7 cellular contexts compared by ENCODE assay signal in the genomic region with DNA sequence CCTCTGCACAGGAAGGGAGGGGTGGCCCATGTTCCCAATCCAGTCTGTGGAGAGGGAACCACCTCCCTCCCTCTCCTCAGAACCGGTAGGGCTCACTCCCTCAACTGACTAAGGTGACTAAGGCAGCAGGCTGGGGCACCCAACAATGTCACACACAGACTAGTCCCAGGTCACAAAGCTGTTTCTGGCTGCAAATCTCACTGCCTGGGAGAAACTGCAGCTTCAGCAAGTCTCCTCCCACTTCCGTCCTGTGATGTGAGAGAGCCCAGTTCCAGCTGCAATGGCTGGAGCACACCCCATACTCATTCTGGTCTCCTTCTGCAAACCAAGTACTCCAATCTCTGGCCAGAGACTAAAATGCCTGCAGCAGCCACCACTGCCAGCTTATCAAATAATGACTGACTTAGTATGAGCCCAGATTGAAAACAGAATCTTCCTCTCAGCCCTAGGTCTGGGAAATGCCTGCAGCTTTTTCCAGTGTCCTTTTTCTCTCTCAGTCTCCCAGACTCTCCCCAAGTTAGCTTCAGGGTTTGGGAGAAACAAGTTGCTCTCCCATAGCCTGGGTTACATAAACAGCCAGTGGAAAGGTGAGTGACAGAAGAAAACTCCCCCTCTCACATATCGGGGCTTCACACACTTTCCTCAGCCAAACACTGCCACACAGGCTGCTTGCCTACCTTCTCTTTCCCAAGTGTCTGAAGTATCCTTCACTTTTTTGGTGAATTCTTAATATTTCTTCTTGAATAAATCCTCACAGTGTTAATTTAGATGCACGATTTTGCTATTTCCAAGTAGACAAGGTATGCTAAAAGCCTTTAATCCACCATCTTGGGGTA.
DNase-seq lines count a peak whose midpoint lies in the region; ATAC-seq and TF ChIP-seq lines count a peak whose summit lies in the region.

No MANE protein-coding gene starts in this region.

- TF ChIP-seq CTCF in hepatocyte (IDR thresholded peaks at IDR 0.05; ENCODE audit: poor library complexity): no peak

- H2AFZ ChIP-seq in hepatocyte: peak overlapping the region; percentile 26

- H3K27ac ChIP-seq in HUES6 (ENCODE audit: low read depth, low read length) (no peak overlapping the region), hepatocyte (no peak overlapping the region)

- H3K4me1 ChIP-seq in HUES6 (ENCODE audit: control insufficient read depth, insufficient read depth, low read length) (peaks cover 17% of the 10 kb centered on the region), hepatocyte (ENCODE audit: insufficient read depth) (no peaks in the 10 kb centered on the region)

- WGBS in hepatocyte (ENCODE audit: low lambda C conversion rate, missing lambda C conversion rate): 33% methylated on average over 4 of the region's 4 CpGs

- H3K4me3 ChIP-seq in HUES6 (ENCODE audit: low read depth, low read length) (no peak overlapping the region), hepatocyte (no peak overlapping the region)

- H3K36me3 ChIP-seq in HUES6 (ENCODE audit: control insufficient read depth, insufficient read depth, low read length) (no peaks in the 10 kb centered on the region), hepatocyte (replicated peaks; ENCODE audit: insufficient read depth, low read depth) (no peaks in the 10 kb centered on the region)

- H3K4me2 ChIP-seq in hepatocyte: peak overlapping the region; percentile 41

- H3K27me3 ChIP-seq in HUES6 (ENCODE audit: control insufficient read depth, insufficient read depth, low read length): no peaks in the 10 kb centered on the region
- no peaks in the 10 kb centered on the region for H3K27me3 ChIP-seq in hepatocyte

- peak overlapping the region; percentile 35 for H3K9ac ChIP-seq in HUES6 (ENCODE audit: low read length)

- ATAC-seq in GM18498 (IDR thresholded peaks at IDR 0.05; ENCODE audit: unreplicated experiment): peak; percentile 94
- ATAC-seq in GM21717 (IDR thresholded peaks at IDR 0.05; ENCODE audit: unreplicated experiment): peak; percentile 96

- H3K9me3 ChIP-seq in HUES6 (ENCODE audit: control insufficient read depth, insufficient read depth, low read depth, low read length) (no peaks in the 10 kb centered on the region; the same call in 1 of the 2 replicates), hepatocyte (ENCODE audit: low read depth) (no peaks in the 10 kb centered on the region)

- peak; percentile 18 for DNase-seq in activated CD8-positive, alpha-beta memory T cell treated with anti-CD3 and anti-CD28 coated beads, Interleukin-2, amount 50 U/mL, for 4 hours
- DNase-seq in hepatocyte (ENCODE audit: low spot score) (peak; percentile 30), NCI-H510A (lab: John Stamatoyannopoulos, UW) (no peak)
- peak; percentile 30 for DNase-seq in stimulated activated CD8-positive, alpha-beta memory T cell treated with anti-CD3 and anti-CD28 coated beads, Interleukin-4, amount 100 ng/mL, for 48 hours

- no peaks in the 10 kb centered on the region for H3K9me2 ChIP-seq in hepatocyte (replicated peaks; ENCODE audit: insufficient read depth)

- no peaks in the 10 kb centered on the region for H3K79me2 ChIP-seq in hepatocyte

- no peaks in the 10 kb centered on the region for H4K20me1 ChIP-seq in hepatocyte (ENCODE audit: insufficient read depth, poor library complexity, severe bottlenecking)
